Comparison of ENCODE assay signal across 8 cellular contexts in genomic region chr9:137295313-137296213, GRCh38. TPM values are rescaled to one million over a fixed set of nuclear protein-coding genes. Genes with fewer than 3 reads are reported as not detected.
DNase-seq lines count a peak whose midpoint lies in the region; ATAC-seq, FAIRE-seq and TF ChIP-seq lines count a peak whose summit lies in the region.

No MANE protein-coding gene starts in this region.

- DNase-seq in GM10248 (ENCODE audit: extremely low spot score) (peak; percentile 89), endothelial cell of umbilical vein (ENCODE audit: low read depth, low spot score) (peak; percentile 43), nephron progenitor cell (peak; percentile 78), COLO829 (ENCODE audit: low spot score) (no peak), islet precursor cell (no peak)
- DNase-seq in activated CD4-positive, alpha-beta T cell treated with anti-CD3 and anti-CD28 coated beads, Interleukin-2, amount 50 U/mL, for 1 hour = peak; percentile 36

- POLR2A ChIA-PET in GM10248 (lab: Yijun Ruan, JAX) (interaction anchor here (0.6 kb wide), 1 partner anchor 55 kb away, joined by 3 read pairs; no protein-coding TSS in a partner anchor), endothelial cell of umbilical vein (lab: Charles Lee) (interaction anchor here (0.6 to 0.7 kb wide), 2 partner anchors 18 to 74 kb away, joined by 5 to 11 read pairs; partner anchors contain the start of gene TOR4A)

- peak overlapping the region in 2 of 3 experiments; percentile 43 to 64 for H3K4me3 ChIP-seq in endothelial cell of umbilical vein (replicated peaks in 1 of 3; ENCODE audit: insufficient read depth in 1 of 3, low read depth in 1 of 3, low read length in 3 of 3)

- H3K9me3 ChIP-seq in endothelial cell of umbilical vein (replicated peaks; ENCODE audit: control insufficient read depth, insufficient read depth, low read length) = no peaks in the 10 kb centered on the region

- H3K4me1 ChIP-seq in endothelial cell of umbilical vein (ENCODE audit: control insufficient read depth, extremely low read depth, insufficient read depth, low read length) = peaks cover 44% of the 10 kb centered on the region

- CTCF ChIA-PET in GM10248 (lab: Yijun Ruan, JAX) = interaction anchor here (1.2 to 1.4 kb wide), 3 partner anchors 9 to 150 kb away, joined by 3 to 4 read pairs (median 3); no protein-coding TSS in a partner anchor
- CTCF ChIA-PET in endothelial cell of umbilical vein (lab: Charles Lee) = interaction anchor here (0.7 to 2.8 kb wide), 7 partner anchors 9 to 127 kb away, joined by 3 to 20 read pairs (median 4); partner anchors contain the start of genes EXD3, NOXA1 and TOR4A

- H3K9me1 ChIP-seq in endothelial cell of umbilical vein (replicated peaks; ENCODE audit: control insufficient read depth, extremely low read depth, insufficient read depth, low read length) = no peaks in the 10 kb centered on the region

- H3K4me3 Mint-ChIP-seq in nephron progenitor cell = peak overlapping the region; percentile 60

- dilution Hi-C loops in endothelial cell of umbilical vein (cut with MboI; ENCODE audit: extremely low pct_ligation_motif_present, low sequenced_read_pairs) = no loop called here

- no peaks in the 10 kb centered on the region for H3K36me3 Mint-ChIP-seq in nephron progenitor cell (ENCODE audit: low read depth)

- no peak for FAIRE-seq in endothelial cell of umbilical vein (lab: Jason Lieb, UNC)

- peaks cover 57% of the 10 kb centered on the region for H3K27me3 Mint-ChIP-seq in nephron progenitor cell (ENCODE audit: low read depth, poor library complexity)

- peaks cover 33% of the 10 kb centered on the region for H3K4me1 Mint-ChIP-seq in nephron progenitor cell

- peak; percentile 22 for TF ChIP-seq POLR2A in endothelial cell of umbilical vein (IDR thresholded peaks at IDR 0.05; ENCODE audit: low read depth, low read length)

- peaks cover 13% of the 10 kb centered on the region for H3K9me3 Mint-ChIP-seq in nephron progenitor cell

- peaks cover 16% of the 10 kb centered on the region for H3K79me2 ChIP-seq in endothelial cell of umbilical vein (ENCODE audit: control insufficient read depth, insufficient read depth, low read length)

- H3K4me2 ChIP-seq in endothelial cell of umbilical vein (ENCODE audit: insufficient read depth, low read length) = peak overlapping the region; percentile 12

- H3K27me3 ChIP-seq in endothelial cell of umbilical vein (ENCODE audit: control insufficient read depth in 2 of 2, insufficient read depth in 2 of 2, low read length in 2 of 2) = no peaks in the 10 kb centered on the region

- H2AFZ ChIP-seq in endothelial cell of umbilical vein (ENCODE audit: low read depth, low read length) = no peak overlapping the region

- no peaks in the 10 kb centered on the region for H3K36me3 ChIP-seq in endothelial cell of umbilical vein (ENCODE audit: control insufficient read depth in 2 of 2, extremely low read depth in 1 of 2, insufficient read depth in 2 of 2, low read length in 2 of 2)

- intact Hi-C loops in endothelial cell of umbilical vein (cut with micrococcal nuclease) = loop anchor here (1.0 kb wide), 4 partner anchors 10 to 112 kb away; partner anchors contain the start of gene TOR4A

- BruUV-seq in endothelial cell of umbilical vein (replicated peaks; lab: Mats Ljungman, UMichigan) = no TSS peak

- no peak overlapping the region for H3K27ac Mint-ChIP-seq in nephron progenitor cell

- peak; percentile 52 for ATAC-seq in HG03521 (IDR thresholded peaks at IDR 0.05; ENCODE audit: unreplicated experiment)
- ATAC-seq in GM21447 (IDR thresholded peaks at IDR 0.05; ENCODE audit: unreplicated experiment) = no peak

- H4K20me1 ChIP-seq in endothelial cell of umbilical vein (replicated peaks; ENCODE audit: control insufficient read depth, extremely low read depth, insufficient read depth, low read length) = no peaks in the 10 kb centered on the region

- TF ChIP-seq CTCF in GM10248 (IDR thresholded peaks at IDR 0.05; ENCODE audit: control extremely low read depth, extremely low read depth, low read depth, missing control alignments) = peak; percentile 92
- TF ChIP-seq CTCF in endothelial cell of umbilical vein (IDR thresholded peaks at IDR 0.05; ENCODE audit: extremely low read depth in 1 of 2, insufficient read depth in 1 of 2, low read depth in 1 of 2, low read length in 2 of 2) = peak; percentile 44 to 76
- no peak for TF ChIP-seq CTCF in nephron progenitor cell (IDR thresholded peaks at IDR 0.05)

- H3K9ac ChIP-seq in endothelial cell of umbilical vein (replicated peaks; ENCODE audit: extremely low read depth, insufficient read depth, low read length) = peak overlapping the region; percentile 96

- peak overlapping the region; percentile 93 for H3K27ac ChIP-seq in endothelial cell of umbilical vein (ENCODE audit: insufficient read depth, low read depth, low read length)

TF ChIP-seq in endothelial cell of umbilical vein, 7 proteins besides CTCF, POLR2A, EP300 and RAD21:
- TF ChIP-seq POLR2AphosphoS5 (IDR thresholded peaks at IDR 0.05; ENCODE audit: insufficient read depth, low read depth, low read length) (peak; percentile 52), JUN (IDR thresholded peaks at IDR 0.05; ENCODE audit: borderline replicate concordance, insufficient read depth, insufficient read length, low read depth) (no peak), FOS (IDR thresholded peaks at IDR 0.05; ENCODE audit: borderline replicate concordance, insufficient read depth, low read length) (no peak), MYC (IDR thresholded peaks at IDR 0.05; ENCODE audit: low read depth, low read length) (no peak)

RNA-seq across cellular contexts. Expression of gene NRARP, which starts 6.5 kb away (rescaled TPM):
- total RNA-seq in endothelial cell of umbilical vein = 50.0 and 61.0 TPM in 2 replicates
- 54.0 and 72.9 TPM in 2 replicates for polyA plus RNA-seq in endothelial cell of umbilical vein
- 30.9 and 40.4 TPM in 2 replicates for polyA plus RNA-seq in endothelial cell of umbilical vein (2011; cell fraction: cytosol; rRNA removed)
- 53.9 and 60.9 TPM in 2 replicates for polyA plus RNA-seq in endothelial cell of umbilical vein (2011; cell fraction: nucleus; rRNA removed)
- 19.3 and 25.5 TPM in 2 replicates for polyA plus RNA-seq in endothelial cell of umbilical vein (2012)
- 16.6 and 27.9 TPM in 2 replicates for polyA minus RNA-seq in endothelial cell of umbilical vein
- 5.5 TPM for polyA minus RNA-seq in endothelial cell of umbilical vein (2011; cell fraction: cytosol; rRNA and poly(A)+ RNA removed)
- polyA minus RNA-seq in endothelial cell of umbilical vein (2011; cell fraction: nucleus; rRNA and poly(A)+ RNA removed) = 54.7 and 119 TPM in 2 replicates

RNA-seq across cellular contexts. Expression of gene TOR4A, which starts 18.0 kb away (rescaled TPM):
- total RNA-seq in endothelial cell of umbilical vein = 46.4 and 48.0 TPM in 2 replicates
- 32.4 and 45.7 TPM in 2 replicates for polyA plus RNA-seq in endothelial cell of umbilical vein
- polyA plus RNA-seq in endothelial cell of umbilical vein (2011; cell fraction: cytosol; rRNA removed) = 15.8 and 22.2 TPM in 2 replicates
- 15.9 and 17.7 TPM in 2 replicates for polyA plus RNA-seq in endothelial cell of umbilical vein (2011; cell fraction: nucleus; rRNA removed)
- 15.2 and 25.2 TPM in 2 replicates for polyA plus RNA-seq in endothelial cell of umbilical vein (2012)
- 17.2 and 24.1 TPM in 2 replicates for polyA minus RNA-seq in endothelial cell of umbilical vein
- 22.7 TPM for polyA minus RNA-seq in endothelial cell of umbilical vein (2011; cell fraction: cytosol; rRNA and poly(A)+ RNA removed)
- 10.6 and 19.4 TPM in 2 replicates for polyA minus RNA-seq in endothelial cell of umbilical vein (2011; cell fraction: nucleus; rRNA and poly(A)+ RNA removed)

RNA-seq across cellular contexts. Expression of gene NELFB, which starts 40.4 kb away (rescaled TPM):
- total RNA-seq in endothelial cell of umbilical vein = 70.2 and 76.1 TPM in 2 replicates
- 61.8 and 62.3 TPM in 2 replicates for polyA plus RNA-seq in endothelial cell of umbilical vein
- 58.8 and 77.9 TPM in 2 replicates for polyA plus RNA-seq in endothelial cell of umbilical vein (2011; cell fraction: cytosol; rRNA removed)
- polyA plus RNA-seq in endothelial cell of umbilical vein (2011; cell fraction: nucleus; rRNA removed) = 68.2 and 70.6 TPM in 2 replicates
- polyA plus RNA-seq in endothelial cell of umbilical vein (2012) = 63.3 and 64.5 TPM in 2 replicates
- polyA minus RNA-seq in endothelial cell of umbilical vein = 33.7 and 42.3 TPM in 2 replicates
- 77.9 TPM for polyA minus RNA-seq in endothelial cell of umbilical vein (2011; cell fraction: cytosol; rRNA and poly(A)+ RNA removed)
- polyA minus RNA-seq in endothelial cell of umbilical vein (2011; cell fraction: nucleus; rRNA and poly(A)+ RNA removed) = 14.0 and 17.6 TPM in 2 replicates

RNA-seq across cellular contexts. Expression of gene STPG3, which starts 44.5 kb away (rescaled TPM):
- not detected in 2 replicates for total RNA-seq in endothelial cell of umbilical vein
- polyA plus RNA-seq in endothelial cell of umbilical vein = not detected in 2 replicates
- not detected in 2 replicates for polyA plus RNA-seq in endothelial cell of umbilical vein (2011; cell fraction: cytosol; rRNA removed)
- polyA plus RNA-seq in endothelial cell of umbilical vein (2011; cell fraction: nucleus; rRNA removed) = not detected in 2 replicates
- 0.31 TPM in 1 of 2 replicates, not detected in the other for polyA plus RNA-seq in endothelial cell of umbilical vein (2012)
- polyA minus RNA-seq in endothelial cell of umbilical vein = not detected in 2 replicates
- not detected for polyA minus RNA-seq in endothelial cell of umbilical vein (2011; cell fraction: cytosol; rRNA and poly(A)+ RNA removed)
- not detected in 2 replicates for polyA minus RNA-seq in endothelial cell of umbilical vein (2011; cell fraction: nucleus; rRNA and poly(A)+ RNA removed)

RNA-seq across cellular contexts. Expression of gene TUBB4B, which starts 54.5 kb away (rescaled TPM):
- total RNA-seq in endothelial cell of umbilical vein = 546 and 558 TPM in 2 replicates
- 418 and 439 TPM in 2 replicates for polyA plus RNA-seq in endothelial cell of umbilical vein
- 440 and 482 TPM in 2 replicates for polyA plus RNA-seq in endothelial cell of umbilical vein (2011; cell fraction: cytosol; rRNA removed)
- polyA plus RNA-seq in endothelial cell of umbilical vein (2011; cell fraction: nucleus; rRNA removed) = 302 and 352 TPM in 2 replicates
- 344 and 522 TPM in 2 replicates for polyA plus RNA-seq in endothelial cell of umbilical vein (2012)
- 231 and 299 TPM in 2 replicates for polyA minus RNA-seq in endothelial cell of umbilical vein
- polyA minus RNA-seq in endothelial cell of umbilical vein (2011; cell fraction: cytosol; rRNA and poly(A)+ RNA removed) = 405 TPM
- 104 and 126 TPM in 2 replicates for polyA minus RNA-seq in endothelial cell of umbilical vein (2011; cell fraction: nucleus; rRNA and poly(A)+ RNA removed)

Comparison
In these comparisons a context has a peak if more than half of its experiments do, and no peak if none do; other contexts are left out.
1. DNase-seq: peak in GM10248 (single experiment), activated CD4-positive, alpha-beta T cell treated with anti-CD3 and anti-CD28 coated beads, Interleukin-2, amount 50 U/mL, for 1 hour (single experiment), endothelial cell of umbilical vein (single experiment) and nephron progenitor cell (single experiment); none in COLO829 (single experiment) and islet precursor cell (single experiment).